22 cellular contexts compared by ENCODE assay signal in genomic region chr22:41345807-41346335, GRCh38. TPM values are rescaled to one million over a fixed set of nuclear protein-coding genes. Genes with fewer than 3 reads are reported as not detected.
DNase-seq lines count a peak whose midpoint lies in the region; ATAC-seq, FAIRE-seq and TF ChIP-seq lines count a peak whose summit lies in the region.
"Had no signal": no experiment of that assay in that cellular context is flagged by ENCODE, and none has a peak within 500 bp of the region (broad histone marks: within the 10 kb centered on the region; RNA-seq: fewer than 3 reads in every experiment).

No MANE protein-coding gene starts in this region.

- H3K4me3 ChIP-seq in HepG2 (replicated peaks in 1 of 3; ENCODE audit: insufficient read depth in 1 of 3, low read depth in 2 of 3, low read length in 3 of 3) (no peak overlapping the region), right lobe of liver (no peak overlapping the region), RWPE2 (ENCODE audit: severe bottlenecking) (no peak overlapping the region), mesenchymal stem cell (ENCODE audit: insufficient read depth in 1 of 2, low read depth in 1 of 2, low read length in 2 of 2) (no peak overlapping the region)
- H3K4me3 ChIP-seq: A549; BLaER1 treated with 17β-estradiol and CSF1 and Interleukin-3, amounts not matched to agents 10 nM and 100 nM had no signal

- no peak overlapping the region for H2AK5ac ChIP-seq in mesenchymal stem cell (ENCODE audit: low read length, severe bottlenecking)

- no peak overlapping the region for H3K14ac ChIP-seq in mesenchymal stem cell (ENCODE audit: low read length in 2 of 2)

- H2BK12ac ChIP-seq in mesenchymal stem cell (ENCODE audit: low read length in 2 of 2) = no peak overlapping the region

- DNase-seq in HepG2 (ENCODE audit: low spot score) (no peak), right lobe of liver (no peak), RWPE2 (ENCODE audit: low spot score) (peak; percentile 40), mesenchymal stem cell (no peak), DMS79 treated with DMSO at 0.1 percent for 48 hours (lab: John Stamatoyannopoulos, UW) (no peak)
- no peak for DNase-seq in CD4-positive, alpha-beta T cell
- DNase-seq: AML-193; CD4-positive, alpha-beta memory T cell; CD8-positive, alpha-beta memory T cell; COR-L47; DMS 273 treated with DMSO at 0.1 percent for 48 hours; DMS153; DMS53; DMS79; GF-D8 had no signal

- no peak overlapping the region for H3K27ac ChIP-seq in HepG2 (ENCODE audit: extremely low read length, insufficient read depth, low read length)
- peak overlapping the region in 1 of 3 donors; percentile 83 for H3K27ac ChIP-seq in right lobe of liver
- no peak overlapping the region for H3K27ac ChIP-seq in RWPE2 (ENCODE audit: poor library complexity, severe bottlenecking)
- H3K27ac ChIP-seq in mesenchymal stem cell (ENCODE audit: low read length, poor library complexity, severe bottlenecking) = no peak overlapping the region
- no peak overlapping the region for H3K27ac ChIP-seq in CD4-positive, alpha-beta T cell (ENCODE audit: low read depth, low read length)
- H3K27ac ChIP-seq: 22Rv1; A549; BLaER1 treated with 17β-estradiol and CSF1 and Interleukin-3, amounts not matched to agents 10 nM and 100 nM; C4-2B had no signal

- H3K9ac ChIP-seq in HepG2 (ENCODE audit: insufficient read depth, low read depth, low read length) (no peak overlapping the region), mesenchymal stem cell (ENCODE audit: low read length) (no peak overlapping the region)
- H3K9ac ChIP-seq: BLaER1 treated with 17β-estradiol and CSF1 and Interleukin-3, amounts not matched to agents 10 nM and 100 nM had no signal

- no peak overlapping the region for H3K27ac Mint-ChIP-seq in CD4-positive, alpha-beta T cell
- H3K27ac Mint-ChIP-seq: B cell; CD4-positive, alpha-beta memory T cell; CD8-positive, alpha-beta memory T cell had no signal

- H2BK5ac ChIP-seq in mesenchymal stem cell (ENCODE audit: low read depth, low read length, poor library complexity, severe bottlenecking) = no peak overlapping the region

- TF ChIP-seq RAD21 in HepG2 (CRISPR knock-in tag; IDR thresholded peaks at IDR 0.05) = no peak

- no peaks in the 10 kb centered on the region for H3K9me3 ChIP-seq in HepG2 (ENCODE audit: low read length)
- H3K9me3 ChIP-seq in right lobe of liver = no peaks in the 10 kb centered on the region
- no peaks in the 10 kb centered on the region for H3K9me3 ChIP-seq in RWPE2 (ENCODE audit: severe bottlenecking)
- no peaks in the 10 kb centered on the region for H3K9me3 ChIP-seq in mesenchymal stem cell (ENCODE audit: control insufficient read depth, low read length)
- H3K9me3 ChIP-seq in CD4-positive, alpha-beta T cell (ENCODE audit: control insufficient read depth, low read length) = no peaks in the 10 kb centered on the region
- H3K9me3 ChIP-seq: A549; BLaER1 treated with 17β-estradiol and CSF1 and Interleukin-3, amounts not matched to agents 10 nM and 100 nM had no signal

- no peak overlapping the region for H2BK15ac ChIP-seq in mesenchymal stem cell (ENCODE audit: low read depth, poor library complexity, severe bottlenecking)

- H3K27me3 Mint-ChIP-seq in CD4-positive, alpha-beta T cell = no peaks in the 10 kb centered on the region
- H3K27me3 Mint-ChIP-seq: B cell; CD4-positive, alpha-beta memory T cell; CD8-positive, alpha-beta memory T cell had no signal

- no peak for ATAC-seq in HepG2
- no peak for ATAC-seq in right lobe of liver
- ATAC-seq in RWPE2 (ENCODE audit: low read depth) = no peak
- no peak for ATAC-seq in CD4-positive, alpha-beta T cell (ENCODE audit: poor library complexity)
- ATAC-seq: A549 had no signal

- H3K4me2 ChIP-seq in HepG2 (ENCODE audit: low read depth, low read length) (no peak overlapping the region), mesenchymal stem cell (ENCODE audit: low read length, poor library complexity, severe bottlenecking) (no peak overlapping the region)
- H3K4me2 ChIP-seq: A549; BLaER1 treated with 17β-estradiol and CSF1 and Interleukin-3, amounts not matched to agents 10 nM and 100 nM had no signal

- no peak overlapping the region for H4K8ac ChIP-seq in mesenchymal stem cell (ENCODE audit: low read length)

- H3K36me3 ChIP-seq in HepG2 (replicated peaks in 1 of 2; ENCODE audit: control insufficient read depth in 1 of 2, insufficient read depth in 2 of 2, low read length in 2 of 2) = peaks cover 45 to 85% of the 10 kb centered on the region in 2 experiments
- peaks cover 0 to 48% (median 26%) of the 10 kb centered on the region in 4 donors for H3K36me3 ChIP-seq in right lobe of liver
- H3K36me3 ChIP-seq in RWPE2 (ENCODE audit: low read depth) = peaks cover 74% of the 10 kb centered on the region
- peaks cover 80 to 90% of the 10 kb centered on the region in 2 experiments for H3K36me3 ChIP-seq in mesenchymal stem cell (ENCODE audit: control insufficient read depth in 1 of 2, insufficient read depth in 2 of 2, low read depth in 1 of 2, low read length in 2 of 2)

- peaks cover 31% of the 10 kb centered on the region for H3K79me1 ChIP-seq in mesenchymal stem cell (replicated peaks; ENCODE audit: low read length, poor library complexity, severe bottlenecking)

- TF ChIP-seq POLR2A in HepG2 (IDR thresholded peaks at IDR 0.05; ENCODE audit: insufficient read depth in 1 of 2, low read depth in 2 of 2, low read length in 2 of 2) = no peak
- no peak for TF ChIP-seq POLR2A in right lobe of liver (IDR thresholded peaks at IDR 0.05)

- H4K91ac ChIP-seq in mesenchymal stem cell (ENCODE audit: low read length) = peak overlapping the region; percentile 29

- peaks cover 14% of the 10 kb centered on the region for H3K4me1 ChIP-seq in HepG2 (ENCODE audit: insufficient read depth, low read length)
- H3K4me1 ChIP-seq in right lobe of liver = peaks cover 0 to 48% (median 24%) of the 10 kb centered on the region in 4 donors
- no peaks in the 10 kb centered on the region for H3K4me1 ChIP-seq in RWPE2 (ENCODE audit: insufficient read depth, poor library complexity, severe bottlenecking)
- H3K4me1 ChIP-seq in mesenchymal stem cell (ENCODE audit: control insufficient read depth, insufficient read depth, low read depth, low read length) = peaks cover 12% of the 10 kb centered on the region
- H3K4me1 ChIP-seq: BLaER1 treated with 17β-estradiol and CSF1 and Interleukin-3, amounts not matched to agents 10 nM and 100 nM had no signal

- intact Hi-C loops in HepG2 (cut with micrococcal nuclease; ENCODE audit: unreplicated experiment) (no loop called here), right lobe of liver (cut with DNase I) (no loop called here)
- intact Hi-C loops in CD4-positive, alpha-beta T cell (cut with DNase I, micrococcal nuclease) = no loop called here

- H3K4ac ChIP-seq in mesenchymal stem cell (ENCODE audit: low read depth in 1 of 2, low read length in 2 of 2) = no peak overlapping the region

- H3K27me3 ChIP-seq in HepG2 (ENCODE audit: control insufficient read depth in 1 of 2, insufficient read depth in 2 of 2, low read length in 2 of 2) (no peaks in the 10 kb centered on the region), right lobe of liver (no peaks in the 10 kb centered on the region), RWPE2 (ENCODE audit: insufficient read depth, poor library complexity, severe bottlenecking) (no peaks in the 10 kb centered on the region), mesenchymal stem cell (ENCODE audit: control insufficient read depth in 1 of 2, insufficient read depth in 1 of 2, low read length in 2 of 2) (no peaks in the 10 kb centered on the region)
- H3K27me3 ChIP-seq in CD4-positive, alpha-beta T cell (ENCODE audit: control insufficient read depth, insufficient read depth, low read length) = no peaks in the 10 kb centered on the region
- H3K27me3 ChIP-seq: BLaER1 treated with 17β-estradiol and CSF1 and Interleukin-3, amounts not matched to agents 10 nM and 100 nM had no signal

- no peak overlapping the region for H2AFZ ChIP-seq in HepG2 (ENCODE audit: low read length)
- H2AFZ ChIP-seq in mesenchymal stem cell (ENCODE audit: low read depth, low read length) = no peak overlapping the region

- no peak overlapping the region for H3K23ac ChIP-seq in mesenchymal stem cell (ENCODE audit: low read length in 2 of 2)

- no peak overlapping the region for H3K4me3 Mint-ChIP-seq in CD4-positive, alpha-beta T cell
- H3K4me3 Mint-ChIP-seq: B cell; CD4-positive, alpha-beta memory T cell; CD8-positive, alpha-beta memory T cell had no signal

- CTCF ChIA-PET in HepG2 (lab: Yijun Ruan, JAX; ENCODE audit: low intra/inter-chr PET ratio, low total read pairs) = no interaction called here
- CTCF ChIA-PET in CD4-positive, alpha-beta T cell (lab: Charles Lee) = no interaction called here

- no TSS peak for BruUV-seq in HepG2 (replicated peaks; lab: Mats Ljungman, UMichigan)

- TF ChIP-seq EP300 in HepG2 (IDR thresholded peaks at IDR 0.05; ENCODE audit: low read depth in 2 of 2, low read length in 2 of 2) (no peak), HepG2 (CRISPR knock-in tag; IDR thresholded peaks at IDR 0.05; ENCODE audit: borderline replicate concordance) (no peak)

- H3K79me2 ChIP-seq in HepG2 (ENCODE audit: insufficient read depth, low read length) = no peaks in the 10 kb centered on the region

- H3K36me3 Mint-ChIP-seq in CD4-positive, alpha-beta T cell (ENCODE audit: low read depth) = peaks cover 74% of the 10 kb centered on the region

- no peak for FAIRE-seq in HepG2 (lab: Jason Lieb, UNC)
- FAIRE-seq: A549, G401.6, GM12891 had no signal

- H3K9me3 Mint-ChIP-seq in CD4-positive, alpha-beta T cell = no peaks in the 10 kb centered on the region
- H3K9me3 Mint-ChIP-seq: CD4-positive, alpha-beta memory T cell; CD8-positive, alpha-beta memory T cell had no signal

- H2BK120ac ChIP-seq in mesenchymal stem cell (ENCODE audit: low read depth, low read length) = no peak overlapping the region

- POLR2A ChIA-PET in HepG2 (lab: Yijun Ruan, JAX) = interaction anchor here (1.5 kb wide), 1 partner anchor 36 kb away, joined by 7 read pairs; the partner anchor contains the start of gene TEF
- POLR2A ChIA-PET in CD4-positive, alpha-beta T cell (lab: Charles Lee) = no interaction called here

- H4K20me1 ChIP-seq in HepG2 (ENCODE audit: insufficient read depth, low read length) = no peaks in the 10 kb centered on the region

- in situ Hi-C loops in HepG2 (cut with HindIII; ENCODE audit: extremely low pct_ligation_motif_present, low pct_unique_long_range_greater_than_20kb) = no loop called here

- 80% methylated on average over 8 of the region's 24 CpGs for WGBS in HepG2 (ENCODE audit: low lambda C conversion rate)
- 90% methylated on average over 7 of the region's 24 CpGs for WGBS in right lobe of liver (ENCODE audit: insufficient coverage, low coverage, low lambda C conversion rate, missing lambda C conversion rate)
- WGBS in mesenchymal stem cell = 98% methylated on average over 24 of the region's 24 CpGs

- TF ChIP-seq CTCF in HepG2 (CRISPR knock-in tag; IDR thresholded peaks at IDR 0.05) (no peak), right lobe of liver (IDR thresholded peaks at IDR 0.05) (no peak), RWPE2 (IDR thresholded peaks at IDR 0.05; ENCODE audit: poor library complexity, severe bottlenecking) (no peak)
- TF ChIP-seq CTCF in CD4-positive, alpha-beta T cell (IDR thresholded peaks at IDR 0.05) = no peak

- H3K4me1 Mint-ChIP-seq in CD4-positive, alpha-beta T cell (ENCODE audit: low read depth) = no peaks in the 10 kb centered on the region
- H3K4me1 Mint-ChIP-seq: B cell; CD4-positive, alpha-beta memory T cell; CD8-positive, alpha-beta memory T cell had no signal

- H3K18ac ChIP-seq in mesenchymal stem cell (ENCODE audit: low read depth in 1 of 2, low read length in 2 of 2) = no peak overlapping the region

RNA-seq across cellular contexts. Expression of gene TEF, which starts 35.9 kb away (rescaled TPM):
- 7.6 and 8.2 TPM in 2 replicates for total RNA-seq in HepG2 (2016; rRNA removed; fragmentation: Illumina TruSeq; extraction: Trizol)
- total RNA-seq in HepG2 (2016; cell fraction: cytosol; rRNA removed; fragmentation: Illumina TruSeq; extraction: Trizol; ENCODE audit: low read depth) = 1.2 and 1.4 TPM in 2 replicates
- 6.8 and 7.9 TPM in 2 replicates for total RNA-seq in HepG2 (2016; cell fraction: insoluble cytoplasmic fraction; rRNA removed; fragmentation: Illumina TruSeq; extraction: Trizol)
- total RNA-seq in HepG2 (2016; cell fraction: membrane; rRNA removed; fragmentation: Illumina TruSeq; extraction: Trizol) = 4.4 and 4.7 TPM in 2 replicates
- 4.9 and 6.0 TPM in 2 replicates for total RNA-seq in HepG2 (2016; cell fraction: nucleus; rRNA removed; fragmentation: Illumina TruSeq; extraction: Trizol)
- 11.2 and 13.9 TPM in 2 replicates for polyA plus RNA-seq in HepG2 (2011; rRNA removed)
- polyA plus RNA-seq in HepG2 (2011; cell fraction: cytosol; rRNA removed) = 7.0 and 7.4 TPM in 2 replicates
- polyA plus RNA-seq in HepG2 (2011; cell fraction: nucleus; rRNA removed) = 11.3 and 13.2 TPM in 2 replicates
- polyA plus RNA-seq in HepG2 (2012) = 4.4 and 5.9 TPM in 2 replicates
- 0.47 and 0.59 TPM in 2 replicates for polyA plus RNA-seq in HepG2 (2016; cell fraction: cytosol; fragmentation: Illumina TruSeq; extraction: Trizol; ENCODE audit: low read depth)
- polyA plus RNA-seq in HepG2 (2016; cell fraction: insoluble cytoplasmic fraction; fragmentation: Illumina TruSeq; extraction: Trizol; ENCODE audit: low read depth) = 5.6 and 6.0 TPM in 2 replicates
- polyA plus RNA-seq in HepG2 (2016; cell fraction: membrane; fragmentation: Illumina TruSeq; extraction: Trizol; ENCODE audit: low read depth) = 2.1 and 2.3 TPM in 2 replicates
- 7.1 and 7.2 TPM in 2 replicates for polyA plus RNA-seq in HepG2 (2016; cell fraction: nucleus; fragmentation: Illumina TruSeq; extraction: Trizol; ENCODE audit: insufficient read depth, low read depth)
- polyA minus RNA-seq in HepG2 (2011; rRNA and poly(A)+ RNA removed; ENCODE audit: low replicate concordance) = 7.9 and 26.0 TPM in 2 replicates
- polyA minus RNA-seq in HepG2 (2011; cell fraction: cytosol; rRNA and poly(A)+ RNA removed) = 7.2 and 7.3 TPM in 2 replicates
- polyA minus RNA-seq in HepG2 (2011; cell fraction: nucleus; rRNA and poly(A)+ RNA removed) = 4.7 and 5.0 TPM in 2 replicates
- total RNA-seq in right lobe of liver = 10 to 100 TPM in 4 of 6 experiments, 1 to 10 TPM in 2; 6.1 to 28.9 (median 15.5) TPM
- polyA plus RNA-seq in mesenchymal stem cell (2013, experiment 1 of 2) = 2.1 TPM
- 2.5 TPM for polyA plus RNA-seq in mesenchymal stem cell (2013, experiment 2 of 2)
- total RNA-seq in CD4-positive, alpha-beta T cell = 1 to 10 TPM; 2.4 to 2.6 TPM

RNA-seq across cellular contexts. Expression of gene ZC3H7B, which starts 44.5 kb away (rescaled TPM):
- total RNA-seq in HepG2 (2016; rRNA removed; fragmentation: Illumina TruSeq; extraction: Trizol) (30.6 and 37.2 TPM in 2 replicates), right lobe of liver (10 to 100 TPM; 26.5 to 50.1 (median 42.7) TPM)
- 3.6 and 4.3 TPM in 2 replicates for total RNA-seq in HepG2 (2016; cell fraction: cytosol; rRNA removed; fragmentation: Illumina TruSeq; extraction: Trizol; ENCODE audit: low read depth)
- total RNA-seq in HepG2 (2016; cell fraction: insoluble cytoplasmic fraction; rRNA removed; fragmentation: Illumina TruSeq; extraction: Trizol) = 25.9 and 37.4 TPM in 2 replicates
- total RNA-seq in HepG2 (2016; cell fraction: membrane; rRNA removed; fragmentation: Illumina TruSeq; extraction: Trizol) = 19.5 and 20.9 TPM in 2 replicates
- total RNA-seq in HepG2 (2016; cell fraction: nucleus; rRNA removed; fragmentation: Illumina TruSeq; extraction: Trizol) = 24.4 and 29.2 TPM in 2 replicates
- polyA plus RNA-seq in HepG2 (2011; rRNA removed) = 26.4 and 36.2 TPM in 2 replicates
- polyA plus RNA-seq in HepG2 (2011; cell fraction: cytosol; rRNA removed) = 17.5 and 23.0 TPM in 2 replicates
- 61.9 and 71.8 TPM in 2 replicates for polyA plus RNA-seq in HepG2 (2011; cell fraction: nucleus; rRNA removed)
- polyA plus RNA-seq in HepG2 (2012) = 29.1 and 32.8 TPM in 2 replicates
- 2.2 and 2.6 TPM in 2 replicates for polyA plus RNA-seq in HepG2 (2016; cell fraction: cytosol; fragmentation: Illumina TruSeq; extraction: Trizol; ENCODE audit: low read depth)
- 29.8 and 37.7 TPM in 2 replicates for polyA plus RNA-seq in HepG2 (2016; cell fraction: insoluble cytoplasmic fraction; fragmentation: Illumina TruSeq; extraction: Trizol; ENCODE audit: low read depth)
- polyA plus RNA-seq in HepG2 (2016; cell fraction: membrane; fragmentation: Illumina TruSeq; extraction: Trizol; ENCODE audit: low read depth) = 11.2 and 13.2 TPM in 2 replicates
- polyA plus RNA-seq in HepG2 (2016; cell fraction: nucleus; fragmentation: Illumina TruSeq; extraction: Trizol; ENCODE audit: insufficient read depth, low read depth) = 57.8 and 58.1 TPM in 2 replicates
- polyA minus RNA-seq in HepG2 (2011; rRNA and poly(A)+ RNA removed; ENCODE audit: low replicate concordance) = 22.0 and 41.9 TPM in 2 replicates
- 19.4 and 19.8 TPM in 2 replicates for polyA minus RNA-seq in HepG2 (2011; cell fraction: cytosol; rRNA and poly(A)+ RNA removed)
- polyA minus RNA-seq in HepG2 (2011; cell fraction: nucleus; rRNA and poly(A)+ RNA removed) = 14.5 and 18.0 TPM in 2 replicates
- polyA plus RNA-seq in mesenchymal stem cell (2013, experiment 1 of 2) = 47.1 TPM
- polyA plus RNA-seq in mesenchymal stem cell (2013, experiment 2 of 2) = 47.2 TPM
- total RNA-seq in CD4-positive, alpha-beta T cell = 10 to 100 TPM; 29.5 to 32.7 TPM

RNA-seq across cellular contexts. Expression of gene RANGAP1, which starts 59.9 kb away (rescaled TPM):
- total RNA-seq in HepG2 (2016; rRNA removed; fragmentation: Illumina TruSeq; extraction: Trizol) = 71.7 and 83.9 TPM in 2 replicates
- 10.6 and 11.9 TPM in 2 replicates for total RNA-seq in HepG2 (2016; cell fraction: cytosol; rRNA removed; fragmentation: Illumina TruSeq; extraction: Trizol; ENCODE audit: low read depth)
- 66.9 and 83.1 TPM in 2 replicates for total RNA-seq in HepG2 (2016; cell fraction: insoluble cytoplasmic fraction; rRNA removed; fragmentation: Illumina TruSeq; extraction: Trizol)
- total RNA-seq in HepG2 (2016; cell fraction: membrane; rRNA removed; fragmentation: Illumina TruSeq; extraction: Trizol) = 28.4 and 30.2 TPM in 2 replicates
- total RNA-seq in HepG2 (2016; cell fraction: nucleus; rRNA removed; fragmentation: Illumina TruSeq; extraction: Trizol) = 45.7 and 49.7 TPM in 2 replicates
- 51.8 and 53.8 TPM in 2 replicates for polyA plus RNA-seq in HepG2 (2011; rRNA removed)
- polyA plus RNA-seq in HepG2 (2011; cell fraction: cytosol; rRNA removed) = 40.4 and 58.2 TPM in 2 replicates
- 108 and 147 TPM in 2 replicates for polyA plus RNA-seq in HepG2 (2011; cell fraction: nucleus; rRNA removed)
- polyA plus RNA-seq in HepG2 (2012) = 34.5 and 50.8 TPM in 2 replicates
- polyA plus RNA-seq in HepG2 (2016; cell fraction: cytosol; fragmentation: Illumina TruSeq; extraction: Trizol; ENCODE audit: low read depth) = 5.9 TPM in 2 replicates
- polyA plus RNA-seq in HepG2 (2016; cell fraction: insoluble cytoplasmic fraction; fragmentation: Illumina TruSeq; extraction: Trizol; ENCODE audit: low read depth) = 56.5 and 66.2 TPM in 2 replicates
- polyA plus RNA-seq in HepG2 (2016; cell fraction: membrane; fragmentation: Illumina TruSeq; extraction: Trizol; ENCODE audit: low read depth) = 13.7 and 14.7 TPM in 2 replicates
- polyA plus RNA-seq in HepG2 (2016; cell fraction: nucleus; fragmentation: Illumina TruSeq; extraction: Trizol; ENCODE audit: insufficient read depth, low read depth) = 86.6 and 97.6 TPM in 2 replicates
- polyA minus RNA-seq in HepG2 (2011; rRNA and poly(A)+ RNA removed; ENCODE audit: low replicate concordance) = 97.7 and 166 TPM in 2 replicates
- polyA minus RNA-seq in HepG2 (2011; cell fraction: cytosol; rRNA and poly(A)+ RNA removed) = 35.8 and 36.2 TPM in 2 replicates
- polyA minus RNA-seq in HepG2 (2011; cell fraction: nucleus; rRNA and poly(A)+ RNA removed) = 23.8 and 25.0 TPM in 2 replicates
- 10 to 100 TPM; 27.4 to 56.3 (median 37.6) TPM for total RNA-seq in right lobe of liver
- 28.1 TPM for polyA plus RNA-seq in mesenchymal stem cell (2013, experiment 1 of 2)
- 27.9 TPM for polyA plus RNA-seq in mesenchymal stem cell (2013, experiment 2 of 2)
- total RNA-seq in CD4-positive, alpha-beta T cell = 100 to 1,000 TPM; 163 to 172 TPM
